ENCODE assay signal across 9 cellular contexts in the genomic region with DNA sequence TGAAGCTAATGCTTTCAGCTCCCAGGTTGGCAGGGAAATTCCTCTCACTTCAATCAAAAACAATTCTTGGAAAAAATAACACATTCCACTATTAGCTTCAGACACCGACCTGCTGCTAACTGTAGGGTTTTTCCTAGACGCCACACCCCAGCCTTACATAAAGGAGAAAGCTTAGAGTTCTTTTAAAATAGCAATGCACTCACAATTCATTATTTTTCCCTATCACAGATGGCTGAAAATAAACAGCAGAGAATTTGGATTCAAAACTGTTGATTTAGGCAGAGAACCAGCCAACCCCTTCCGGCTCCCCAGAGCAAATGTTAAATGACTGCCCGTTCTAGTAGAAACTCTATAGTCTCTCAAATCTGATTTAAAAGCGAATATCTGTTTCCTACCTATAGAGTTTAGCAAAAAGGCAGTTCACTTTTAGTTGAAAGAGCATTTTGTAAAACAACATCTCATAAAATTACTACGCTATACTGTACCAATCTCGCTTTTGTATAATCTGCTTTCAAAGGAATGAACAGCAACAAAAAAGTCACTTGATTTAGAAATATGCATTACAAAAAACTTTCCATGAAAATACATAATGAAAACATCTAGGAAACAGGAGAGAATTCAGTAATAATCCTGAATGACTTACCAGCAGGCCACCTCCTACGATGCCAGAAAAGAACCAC. TPM values are rescaled to one million over a fixed set of nuclear protein-coding genes. Genes with fewer than 3 reads are reported as not detected.
A peak's percentile ranks its signal among the peaks of the same experiment; 100 is the strongest.
DNase-seq lines count a peak whose midpoint lies in the region; ATAC-seq and TF ChIP-seq lines count a peak whose summit lies in the region.
"Had no signal": no experiment of that assay in that cellular context is flagged by ENCODE, and none has a peak within 500 bp of the region (broad histone marks: within the 10 kb centered on the region; RNA-seq: fewer than 3 reads in every experiment).

No MANE protein-coding gene starts in this region.

- TF ChIP-seq CTCF in lower lobe of right lung (IDR thresholded peaks at IDR 0.05) (no peak), upper lobe of right lung (IDR thresholded peaks at IDR 0.05) (no peak)

- peaks cover 0 to 5% (median 0%) of the 10 kb centered on the region in 9 donors for H3K9me3 Mint-ChIP-seq in naive thymus-derived CD8-positive, alpha-beta T cell

- H3K4me3 ChIP-seq in lower lobe of right lung (peak overlapping the region; percentile 58), upper lobe of right lung (peak overlapping the region; percentile 56)
- H3K4me3 ChIP-seq: GM12878 had no signal

- H3K36me3 ChIP-seq in lower lobe of right lung (peaks cover 18% of the 10 kb centered on the region), upper lobe of right lung (peaks cover 11% of the 10 kb centered on the region)

- peaks cover 0 to 2% (median 0%) of the 10 kb centered on the region in 3 donors for H3K36me3 Mint-ChIP-seq in naive thymus-derived CD8-positive, alpha-beta T cell

- H3K9me3 ChIP-seq in lower lobe of right lung = no peaks in the 10 kb centered on the region
- no peaks in the 10 kb centered on the region for H3K9me3 ChIP-seq in upper lobe of right lung

- no peaks in the 10 kb centered on the region for H3K27me3 ChIP-seq in lower lobe of right lung (ENCODE audit: low read depth)
- H3K27me3 ChIP-seq in upper lobe of right lung = no peaks in the 10 kb centered on the region

- peaks cover 8 to 23% (median 9%) of the 10 kb centered on the region in 5 donors for H3K27me3 Mint-ChIP-seq in naive thymus-derived CD8-positive, alpha-beta T cell

- H3K4me1 ChIP-seq in lower lobe of right lung (peaks cover 54% of the 10 kb centered on the region), upper lobe of right lung (peaks cover 36% of the 10 kb centered on the region)

- intact Hi-C loops in lower lobe of right lung (cut with DNase I) = no loop called here
- intact Hi-C loops in upper lobe of right lung (cut with DNase I) = no loop called here

- POLR2A ChIA-PET in naive thymus-derived CD8-positive, alpha-beta T cell (lab: Charles Lee) = no interaction called here

- H3K27ac Mint-ChIP-seq in naive thymus-derived CD8-positive, alpha-beta T cell = no peak overlapping the region

- ATAC-seq in lower lobe of right lung = peak in 1 of 2 donors; percentile 58
- no peak for ATAC-seq in upper lobe of right lung
- ATAC-seq in HG03025 (IDR thresholded peaks at IDR 0.05; ENCODE audit: low FRiP score, unreplicated experiment) = no peak
- ATAC-seq in naive thymus-derived CD8-positive, alpha-beta T cell = no peak
- no peak for ATAC-seq in HG03342 (IDR thresholded peaks at IDR 0.05; ENCODE audit: unreplicated experiment)
- ATAC-seq: GM12878 had no signal

- peak overlapping the region; percentile 89 for H3K27ac ChIP-seq in lower lobe of right lung
- H3K27ac ChIP-seq in upper lobe of right lung = peak overlapping the region; percentile 86

- H3K4me1 Mint-ChIP-seq in naive thymus-derived CD8-positive, alpha-beta T cell = peaks cover 0 to 2% (median 0%) of the 10 kb centered on the region in 4 donors

- DNase-seq in NCI-H446 (lab: John Stamatoyannopoulos, UW) (peak; percentile 56 to 78), dermis microvascular lymphatic vessel endothelial cell (ENCODE audit: low read depth in 2 of 2) (peak; percentile 81 to 82), lower lobe of right lung (no peak), upper lobe of right lung (no peak)
- DNase-seq in naive thymus-derived CD8-positive, alpha-beta T cell = no peak
- DNase-seq: activated CD4-positive, alpha-beta T cell treated with anti-CD3 and anti-CD28 coated beads, Interleukin-2, amount 50 U/mL, for 1 hour had no signal

- H3K4me3 Mint-ChIP-seq in naive thymus-derived CD8-positive, alpha-beta T cell = peak overlapping the region in 1 of 10 donors; percentile 15

RNA-seq across cellular contexts. Expression of gene TM4SF1, which starts 0.6 kb away (rescaled TPM):
- 1,046 and 1,242 TPM in 2 replicates for total RNA-seq in dermis microvascular lymphatic vessel endothelial cell
- 146 TPM for total RNA-seq in lower lobe of right lung
- total RNA-seq in upper lobe of right lung = 188 TPM
- not detected for total RNA-seq in naive thymus-derived CD8-positive, alpha-beta T cell
- polyA plus RNA-seq in naive thymus-derived CD8-positive, alpha-beta T cell = not detected

RNA-seq across cellular contexts. Expression of gene TM4SF18, which starts 43.4 kb away (rescaled TPM):
- 318 and 366 TPM in 2 replicates for total RNA-seq in dermis microvascular lymphatic vessel endothelial cell
- total RNA-seq in lower lobe of right lung = 6.5 TPM
- 13.4 TPM for total RNA-seq in upper lobe of right lung
- not detected for total RNA-seq in naive thymus-derived CD8-positive, alpha-beta T cell
- polyA plus RNA-seq in naive thymus-derived CD8-positive, alpha-beta T cell = not detected
- total RNA-seq: GM12878 had no signal

Comparison
In these comparisons a context has a peak if more than half of its experiments do, and no peak if none do; other contexts are left out.
1. DNase-seq: peak in NCI-H446 (2 of 2) and dermis microvascular lymphatic vessel endothelial cell (2 of 2); none in lower lobe of right lung (single experiment), upper lobe of right lung (single experiment) and naive thymus-derived CD8-positive, alpha-beta T cell (0 of 10).
2. RNA of gene TM4SF1, which starts 0.6 kb away (total RNA-seq): 1,046 to 1,242 TPM in dermis microvascular lymphatic vessel endothelial cell, 188 TPM in upper lobe of right lung (single experiment) and 146 TPM in lower lobe of right lung (single experiment); not detected in naive thymus-derived CD8-positive, alpha-beta T cell; every median in the first group is over 100 times any median in the second.
3. RNA of gene TM4SF18, which starts 43.4 kb away (total RNA-seq): 318 to 366 TPM in dermis microvascular lymphatic vessel endothelial cell; 13.4 TPM in upper lobe of right lung (single experiment), 6.5 TPM in lower lobe of right lung (single experiment) and not detected in naive thymus-derived CD8-positive, alpha-beta T cell; every median in the first group is over 10 times any median in the second.